ENCODE assay signal across 8 cellular contexts in genomic region chr11:72413914-72414628, GRCh38. TPM values are rescaled to one million over a fixed set of nuclear protein-coding genes. Genes with fewer than 3 reads are reported as not detected.
DNase-seq lines count a peak whose midpoint lies in the region; ATAC-seq lines count a peak whose summit lies in the region.

No MANE protein-coding gene starts in this region.

- DNase-seq in COR-L47 (lab: John Stamatoyannopoulos, UW): peak; percentile 83
- peak; percentile 63 for DNase-seq in NCI-H460 (ENCODE audit: extremely low read depth, low read depth)
- DNase-seq in activated CD4-positive, alpha-beta T cell treated with anti-CD3 and anti-CD28 coated beads for 24 hours (ENCODE audit: low read depth in 2 of 2): peak; percentile 69 to 72
- DNase-seq in cerebellum (ENCODE audit: low spot score): peak; percentile 73
- peak; percentile 84 for DNase-seq in left lobe of liver (ENCODE audit: low spot score)
- peak; percentile 62 to 75 for DNase-seq in stimulated activated CD4-positive, alpha-beta T cell treated with anti-CD3 and anti-CD28 coated beads, Interleukin-4, amount 100 ng/mL, for 4 hours

- ATAC-seq in HG02798 (IDR thresholded peaks at IDR 0.05; ENCODE audit: poor library complexity, unreplicated experiment) (peak; percentile 55), left lobe of liver (peak; percentile 90), GM21528 (IDR thresholded peaks at IDR 0.05; ENCODE audit: low FRiP score, unreplicated experiment) (no peak)

RNA-seq across cellular contexts. Expression of gene CLPB, which starts 20.3 kb away (rescaled TPM):
- 27.3 and 31.5 TPM in 2 replicates for total RNA-seq in NCI-H460 (2014; rRNA removed; shearing (Covaris generic))
- 29.4 and 30.9 TPM in 2 replicates for polyA plus RNA-seq in NCI-H460 (2014; cell fraction: nucleus; rRNA removed)
- 50.1 TPM for total RNA-seq in cerebellum
- 23.4 TPM for total RNA-seq in left lobe of liver
